11 cellular contexts compared by ENCODE assay signal in genomic region chr3:9791127-9791526, GRCh38. TPM values are rescaled to one million over a fixed set of nuclear protein-coding genes. Genes with fewer than 3 reads are reported as not detected.
A peak's percentile ranks its signal among the peaks of the same experiment; 100 is the strongest.
DNase-seq lines count a peak whose midpoint lies in the region; FAIRE-seq and TF ChIP-seq lines count a peak whose summit lies in the region.
"Had no signal": no experiment of that assay in that cellular context is flagged by ENCODE, and none has a peak within 500 bp of the region (broad histone marks: within the 10 kb centered on the region; RNA-seq: fewer than 3 reads in every experiment).

No MANE protein-coding gene starts in this region.

- peaks cover 65% of the 10 kb centered on the region for H3K4me1 ChIP-seq in CD8-positive, alpha-beta memory T cell (ENCODE audit: insufficient read depth, low read length)
- H3K4me1 ChIP-seq in Loucy (ENCODE audit: insufficient read depth, low read length, poor library complexity, severe bottlenecking) (peaks cover 45% of the 10 kb centered on the region), osteoblast (ENCODE audit: insufficient read depth, low read length) (peaks cover 12% of the 10 kb centered on the region)

- H3F3A ChIP-seq in Loucy (ENCODE audit: low read depth) = no peaks in the 10 kb centered on the region

- H3K9me3 ChIP-seq in CD8-positive, alpha-beta memory T cell (ENCODE audit: low read length) = no peaks in the 10 kb centered on the region
- H3K9me3 ChIP-seq in Loucy (ENCODE audit: insufficient read depth, low read depth, low read length) = no peaks in the 10 kb centered on the region
- H3K9me3 ChIP-seq in osteoblast (ENCODE audit: low read depth, low read length) = no peaks in the 10 kb centered on the region

- peaks cover 31% of the 10 kb centered on the region for H3K36me3 ChIP-seq in CD8-positive, alpha-beta memory T cell (ENCODE audit: insufficient read depth, low read length)
- H3K36me3 ChIP-seq in Loucy (ENCODE audit: insufficient read depth, low read length) (no peaks in the 10 kb centered on the region; the same call in 1 of the 2 replicates), osteoblast (ENCODE audit: insufficient read depth, low read length) (peaks cover 40% of the 10 kb centered on the region)

- peaks cover 0 to 1% of the 10 kb centered on the region in 2 donors for H3K27me3 Mint-ChIP-seq in CD8-positive, alpha-beta memory T cell
- no peaks in the 10 kb centered on the region for H3K27me3 Mint-ChIP-seq in chondrocyte (ENCODE audit: low read depth)

- CTCF ChIA-PET in CD8-positive, alpha-beta memory T cell (lab: Charles Lee) = interaction anchor here (0.8 to 0.9 kb wide), 2 partner anchors 17 to 22 kb away, joined by 3 read pairs; no protein-coding TSS in a partner anchor

- H2AFZ ChIP-seq in Loucy (ENCODE audit: low read length) (no peak overlapping the region), osteoblast (ENCODE audit: low read length) (no peak overlapping the region)

- H3K4me3 ChIP-seq in CD8-positive, alpha-beta memory T cell (ENCODE audit: low read length) = peak overlapping the region; percentile 88
- H3K4me3 ChIP-seq in Loucy (ENCODE audit: low read length, poor library complexity, severe bottlenecking) = peak overlapping the region; percentile 97
- H3K4me3 ChIP-seq in osteoblast (ENCODE audit: insufficient read depth, low read length) = no peak overlapping the region

- H3K27ac Mint-ChIP-seq in CD8-positive, alpha-beta memory T cell = peak overlapping the region in 7 of 8 donors; percentile 90 to 100 (median 99)
- peak overlapping the region; percentile 2 for H3K27ac Mint-ChIP-seq in chondrocyte (ENCODE audit: unreplicated experiment)

- H3K4me1 Mint-ChIP-seq in CD8-positive, alpha-beta memory T cell = peaks cover 45 to 68% (median 57%) of the 10 kb centered on the region in 3 donors
- peaks cover 42% of the 10 kb centered on the region for H3K4me1 Mint-ChIP-seq in chondrocyte (ENCODE audit: low read depth)

- peak overlapping the region; percentile 95 to 99 (median 97) for H3K4me3 Mint-ChIP-seq in CD8-positive, alpha-beta memory T cell
- peak overlapping the region; percentile 94 for H3K4me3 Mint-ChIP-seq in chondrocyte (ENCODE audit: unreplicated experiment)

- H3K79me2 ChIP-seq in Loucy (ENCODE audit: insufficient read depth, low read length) = peaks cover 62% of the 10 kb centered on the region
- peaks cover 43% of the 10 kb centered on the region for H3K79me2 ChIP-seq in osteoblast (ENCODE audit: insufficient read depth, low read length)

- no peak for FAIRE-seq in GM19239 (lab: Jason Lieb, UNC)

- H3K9me2 ChIP-seq in Loucy (replicated peaks; ENCODE audit: low read depth, low read length) = no peaks in the 10 kb centered on the region

- H3K36me3 Mint-ChIP-seq in CD8-positive, alpha-beta memory T cell = peaks cover 12 to 70% (median 29%) of the 10 kb centered on the region in 3 donors
- peaks cover 22% of the 10 kb centered on the region for H3K36me3 Mint-ChIP-seq in chondrocyte (ENCODE audit: low read depth)

- POLR2A ChIA-PET in CD8-positive, alpha-beta memory T cell (lab: Charles Lee) = interaction anchor here (3.0 kb wide), 1 partner anchor 59 kb away, joined by 28 read pairs; the partner anchor contains the start of gene BRPF1

- peak overlapping the region; percentile 99 for H3K9ac ChIP-seq in Loucy (ENCODE audit: low read depth, low read length, poor library complexity, severe bottlenecking)

- TF ChIP-seq CTCF in Loucy (conservative IDR thresholded peaks at IDR 0.05; ENCODE audit: low read length) (no peak), chondrocyte (IDR thresholded peaks at IDR 0.05) (no peak), osteoblast (IDR thresholded peaks at IDR 0.05; ENCODE audit: extremely low read depth, low read depth, low read length) (no peak)

- no peaks in the 10 kb centered on the region for H3K9me3 Mint-ChIP-seq in CD8-positive, alpha-beta memory T cell
- H3K9me3 Mint-ChIP-seq in chondrocyte (ENCODE audit: low read depth) = no peaks in the 10 kb centered on the region

- no peak for DNase-seq in CD8-positive, alpha-beta memory T cell
- DNase-seq in chondrocyte (ENCODE audit: low spot score) (no peak), osteoblast (ENCODE audit: insufficient read length, low spot score, missing footprints) (peak; percentile 68), midbrain (lab: John Stamatoyannopoulos, UW) (no peak), GM19239 (ENCODE audit: insufficient read length, low spot score) (no peak), NCI-H446 treated with DMSO at 0.1 percent for 48 hours (lab: John Stamatoyannopoulos, UW) (no peak), NCI-H1048 (lab: John Stamatoyannopoulos, UW) (no peak)
- DNase-seq: activated CD4-positive, alpha-beta T cell treated with anti-CD3 and anti-CD28 coated beads for 1 hour; dermis blood vessel endothelial cell; NCI-H774 had no signal

- H3K27ac ChIP-seq in CD8-positive, alpha-beta memory T cell (ENCODE audit: low read depth, low read length) = no peak overlapping the region
- no peak overlapping the region for H3K27ac ChIP-seq in osteoblast (ENCODE audit: low read depth, low read length)

- H3K4me2 ChIP-seq in Loucy (ENCODE audit: low read depth, low read length, poor library complexity, severe bottlenecking) = peak overlapping the region; percentile 96
- H3K4me2 ChIP-seq in osteoblast (ENCODE audit: insufficient read depth, low read length) = peak overlapping the region; percentile 99

- H4K20me1 ChIP-seq in Loucy (ENCODE audit: insufficient read depth, low read length, poor library complexity, severe bottlenecking) (peaks cover 24% of the 10 kb centered on the region), osteoblast (ENCODE audit: insufficient read depth, low read length) (peaks cover 12% of the 10 kb centered on the region)

- H3K27me3 ChIP-seq in CD8-positive, alpha-beta memory T cell (ENCODE audit: insufficient read depth, low read length, poor library complexity, severe bottlenecking) = no peaks in the 10 kb centered on the region
- H3K27me3 ChIP-seq in Loucy (ENCODE audit: insufficient read depth, low read length, poor library complexity, severe bottlenecking) = no peaks in the 10 kb centered on the region
- no peaks in the 10 kb centered on the region for H3K27me3 ChIP-seq in osteoblast (ENCODE audit: insufficient read depth, low read length)

RNA-seq across cellular contexts. Expression of gene TADA3, which starts 1.1 kb away (rescaled TPM):
- 10 to 100 TPM; 57.0 to 58.8 TPM for total RNA-seq in CD8-positive, alpha-beta memory T cell
- 64.4 TPM for polyA plus RNA-seq in CD8-positive, alpha-beta memory T cell
- 42.2 to 69.9 TPM (median 69.6 TPM) in 3 replicates for total RNA-seq in chondrocyte
- total RNA-seq in osteoblast = 88.4 and 102 TPM in 2 replicates

RNA-seq across cellular contexts. Expression of gene ARPC4, which starts 1.8 kb away (rescaled TPM):
- total RNA-seq in CD8-positive, alpha-beta memory T cell = 100 to 1,000 TPM; 309 to 319 TPM
- 277 TPM for polyA plus RNA-seq in CD8-positive, alpha-beta memory T cell
- total RNA-seq in chondrocyte (150 to 179 TPM (median 177 TPM) in 3 replicates), osteoblast (203 and 222 TPM in 2 replicates)

RNA-seq across cellular contexts. Expression of gene TTLL3, which starts 18.9 kb away (rescaled TPM):
- total RNA-seq in CD8-positive, alpha-beta memory T cell = 10 to 100 TPM; 18.8 to 19.1 TPM
- polyA plus RNA-seq in CD8-positive, alpha-beta memory T cell = 3.8 TPM
- 31.5 to 44.9 TPM (median 38.7 TPM) in 3 replicates for total RNA-seq in chondrocyte
- total RNA-seq in osteoblast = 31.1 and 33.9 TPM in 2 replicates

RNA-seq across cellular contexts. Expression of gene CAMK1, which starts 21.4 kb away (rescaled TPM):
- 10 to 100 TPM; 27.0 to 27.4 TPM for total RNA-seq in CD8-positive, alpha-beta memory T cell
- polyA plus RNA-seq in CD8-positive, alpha-beta memory T cell = 2.9 TPM
- total RNA-seq in chondrocyte (9.7 to 20.9 TPM (median 19.3 TPM) in 3 replicates), osteoblast (22.1 and 25.9 TPM in 2 replicates)

RNA-seq across cellular contexts. Expression of gene OGG1, which starts 41.4 kb away (rescaled TPM):
- total RNA-seq in CD8-positive, alpha-beta memory T cell = 10 to 100 TPM; 30.5 to 32.1 TPM
- polyA plus RNA-seq in CD8-positive, alpha-beta memory T cell = 25.8 TPM
- total RNA-seq in chondrocyte (23.8 to 26.7 TPM (median 24.2 TPM) in 3 replicates), osteoblast (24.8 and 25.7 TPM in 2 replicates)
